ENCODE assay signal across 17 cellular contexts in the genomic region with DNA sequence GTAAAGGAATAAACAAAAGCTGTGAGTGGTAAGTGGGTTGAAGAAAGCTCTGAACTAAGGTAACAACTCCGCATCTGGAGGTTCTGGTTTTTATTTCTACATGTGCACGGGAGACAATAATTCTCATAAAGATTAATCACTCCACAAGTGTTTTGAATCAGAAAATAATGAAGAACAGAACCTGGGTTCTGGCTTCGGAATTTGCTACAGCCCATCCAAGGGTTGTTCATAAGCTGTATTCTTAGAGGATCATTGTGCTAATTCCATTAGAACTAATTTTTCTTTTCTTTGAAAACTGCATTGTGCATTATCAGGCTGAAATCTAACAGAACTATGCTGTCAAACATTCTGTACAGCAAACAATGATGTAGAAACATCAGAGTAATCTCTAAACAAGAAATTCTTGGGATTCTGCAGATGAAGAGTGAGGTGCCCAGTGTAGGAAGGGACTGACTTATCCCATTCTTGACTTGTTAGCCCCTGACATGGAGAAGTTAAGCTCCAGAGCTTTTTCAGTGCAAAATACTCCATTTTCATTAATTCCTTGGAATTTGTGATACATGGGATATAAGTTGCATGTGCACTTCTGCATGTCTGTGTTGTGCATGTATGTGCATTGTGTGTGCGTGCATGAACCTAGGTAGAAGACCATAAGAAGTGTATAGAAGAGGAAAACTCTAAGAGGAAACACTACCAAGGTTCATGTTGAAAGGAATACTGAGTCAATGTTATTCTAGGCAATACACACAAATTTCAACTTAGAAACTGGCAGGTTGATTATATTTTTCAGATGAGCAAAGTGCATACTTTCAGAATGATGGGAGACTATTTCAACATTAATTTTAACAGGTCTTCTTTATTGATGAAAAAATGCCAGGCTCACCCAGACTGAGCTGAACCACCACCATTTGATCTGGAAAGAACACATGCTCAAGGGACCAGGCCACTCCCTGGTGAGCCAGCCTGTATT.
"Had no signal": no experiment of that assay in that cellular context is flagged by ENCODE, and none has a peak within 500 bp of the region (broad histone marks: within the 10 kb centered on the region; RNA-seq: fewer than 3 reads in every experiment).

No MANE protein-coding gene starts in this region.

- H3K27ac ChIP-seq: body of pancreas, lower lobe of right lung, pancreas, sigmoid colon, SJCRH30, tibial artery had no signal

- H3K27me3 Mint-ChIP-seq: activated naive CD4-positive, alpha-beta T cell treated with anti-CD3 and anti-CD28 coated beads, Interleukin-2, amount 50 U/mL, for 24 hours had no signal

- ATAC-seq: body of pancreas, left colon, lower lobe of right lung, natural killer cell, pancreas had no signal

- DNase-seq: activated effector memory CD4-positive, alpha-beta T cell treated with Interleukin-2 at 50 U/mL for 16 hours; activated T-cell treated with anti-CD3 and anti-CD28 coated beads, Interleukin-2, amount 50 U/mL, for 48 hours; amygdala; body of pancreas; erythroblast; left colon; lower lobe of right lung; natural killer cell; pancreas; sigmoid colon; SJCRH30; stimulated activated naive CD4-positive, alpha-beta T cell; SW 1271; tibial artery; uterus had no signal

- H3K4me3 Mint-ChIP-seq: activated CD4-positive, alpha-beta memory T cell treated with anti-CD3 and anti-CD28 coated beads for 36 hours; natural killer cell had no signal

- H3K4me3 ChIP-seq: body of pancreas, lower lobe of right lung, pancreas, sigmoid colon, SJCRH30, tibial artery, uterus had no signal

- H3K9me3 Mint-ChIP-seq: activated CD4-positive, alpha-beta memory T cell treated with anti-CD3 and anti-CD28 coated beads for 36 hours; natural killer cell had no signal

- H3K36me3 Mint-ChIP-seq: activated CD4-positive, alpha-beta memory T cell treated with anti-CD3 and anti-CD28 coated beads for 36 hours; natural killer cell had no signal

- H3K27ac Mint-ChIP-seq: activated naive CD4-positive, alpha-beta T cell treated with anti-CD3 and anti-CD28 coated beads, Interleukin-2, amount 50 U/mL, for 24 hours; natural killer cell had no signal
